1 cellular context compared by ENCODE assay signal in the genomic region with DNA sequence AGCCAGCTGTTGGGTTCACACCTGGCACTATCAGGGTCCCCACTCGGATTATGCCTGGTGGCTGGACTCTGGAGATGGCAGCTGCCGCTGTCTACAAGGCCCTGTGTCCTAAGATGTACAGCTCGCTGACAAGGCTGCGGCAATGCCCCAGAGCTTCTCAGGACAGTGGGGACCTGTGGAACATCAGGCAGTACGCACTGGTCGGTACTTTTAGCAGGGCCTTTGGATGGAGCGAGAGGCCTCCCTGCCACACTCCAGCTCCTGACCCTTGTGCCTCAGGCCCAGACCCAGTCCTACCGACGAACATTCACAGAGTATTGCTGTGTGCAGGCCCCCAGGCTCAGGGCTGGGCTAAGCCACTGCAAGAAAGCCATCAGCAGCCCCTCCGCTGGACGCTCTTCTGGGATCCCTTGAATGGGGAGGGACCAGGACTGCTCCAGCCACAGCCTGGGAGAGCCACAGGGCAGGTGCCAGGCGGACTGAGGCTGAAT.
TF ChIP-seq lines count a peak whose summit lies in the region.

No MANE protein-coding gene starts in this region.

TF ChIP-seq in IMR-90, 13 proteins besides CTCF, POLR2A, EP300 and RAD21 (continued from another document):
- no peak for TF ChIP-seq RFX5 (IDR thresholded peaks at IDR 0.05; ENCODE audit: low read depth, low read length)
- no peak for TF ChIP-seq CHD1 (IDR thresholded peaks at IDR 0.05; ENCODE audit: low read depth, low read length)
- no peak for TF ChIP-seq NFE2L2 (IDR thresholded peaks at IDR 0.05; ENCODE audit: low read depth, low read length)
- TF ChIP-seq, protein P1, sequence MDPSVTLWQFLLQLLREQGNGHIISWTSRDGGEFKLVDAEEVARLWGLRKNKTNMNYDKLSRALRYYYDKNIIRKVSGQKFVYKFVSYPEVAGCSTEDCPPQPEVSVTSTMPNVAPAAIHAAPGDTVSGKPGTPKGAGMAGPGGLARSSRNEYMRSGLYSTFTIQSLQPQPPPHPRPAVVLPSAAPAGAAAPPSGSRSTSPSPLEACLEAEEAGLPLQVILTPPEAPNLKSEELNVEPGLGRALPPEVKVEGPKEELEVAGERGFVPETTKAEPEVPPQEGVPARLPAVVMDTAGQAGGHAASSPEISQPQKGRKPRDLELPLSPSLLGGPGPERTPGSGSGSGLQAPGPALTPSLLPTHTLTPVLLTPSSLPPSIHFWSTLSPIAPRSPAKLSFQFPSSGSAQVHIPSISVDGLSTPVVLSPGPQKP (IDR thresholded peaks at IDR 0.05; ENCODE audit: borderline replicate concordance, low read depth, low read length): no peak
